ENCODE assay signal across 19 cellular contexts in genomic region chr2:217256261-217256660, GRCh38.
DNase-seq lines count a peak whose midpoint lies in the region; ATAC-seq and TF ChIP-seq lines count a peak whose summit lies in the region.
"Had no signal": no experiment of that assay in that cellular context is flagged by ENCODE, and none has a peak within 500 bp of the region (broad histone marks: within the 10 kb centered on the region; RNA-seq: fewer than 3 reads in every experiment).

No MANE protein-coding gene starts in this region.

- H3K27me3 Mint-ChIP-seq in naive thymus-derived CD4-positive, alpha-beta T cell: peaks cover 11 to 31% (median 15%) of the 10 kb centered on the region in 5 donors
- no peaks in the 10 kb centered on the region for H3K27me3 Mint-ChIP-seq in osteocyte (ENCODE audit: unreplicated experiment)

- H3K4me3 ChIP-seq in SJSA1: no peak overlapping the region
- H3K4me3 ChIP-seq in kidney epithelial cell (ENCODE audit: low read depth, low read length): no peak overlapping the region
- no peak overlapping the region for H3K4me3 ChIP-seq in naive thymus-derived CD4-positive, alpha-beta T cell (ENCODE audit: low read length)
- no peak overlapping the region for H3K4me3 ChIP-seq in Karpas-422 (ENCODE audit: low read length)
- H3K4me3 ChIP-seq: psoas muscle had no signal

- H3K4me2 ChIP-seq in Karpas-422 (ENCODE audit: low read depth, low read length, poor library complexity, severe bottlenecking): no peak overlapping the region

- no peak overlapping the region for H2AFZ ChIP-seq in Karpas-422 (ENCODE audit: low read length)

- no peaks in the 10 kb centered on the region for H3K36me3 ChIP-seq in SJSA1
- no peaks in the 10 kb centered on the region for H3K36me3 ChIP-seq in kidney epithelial cell (ENCODE audit: control insufficient read depth, insufficient read depth, low read length)
- no peaks in the 10 kb centered on the region for H3K36me3 ChIP-seq in naive thymus-derived CD4-positive, alpha-beta T cell (ENCODE audit: control insufficient read depth in 2 of 3, insufficient read depth in 3 of 3, low read length in 3 of 3)
- no peaks in the 10 kb centered on the region for H3K36me3 ChIP-seq in Karpas-422 (ENCODE audit: insufficient read depth, low read length)

- no peak overlapping the region for H3K9ac ChIP-seq in Karpas-422 (ENCODE audit: low read length)

- H3K27ac Mint-ChIP-seq in naive thymus-derived CD4-positive, alpha-beta T cell: no peak overlapping the region
- H3K27ac Mint-ChIP-seq in osteocyte (ENCODE audit: unreplicated experiment): no peak overlapping the region
- H3K27ac Mint-ChIP-seq: T-cell had no signal

- no peak for ATAC-seq in naive thymus-derived CD4-positive, alpha-beta T cell
- ATAC-seq: activated CD4-positive, CD25-positive, alpha-beta regulatory T cell treated with anti-CD3 and anti-CD28 coated beads, Interleukin-2, amount 50 U/mL, for 24 hours; esophagus mucosa; left cardiac atrium; psoas muscle; T-cell had no signal

- intact Hi-C loops in naive thymus-derived CD4-positive, alpha-beta T cell (cut with micrococcal nuclease): no loop called here

- H3K4me1 Mint-ChIP-seq in naive thymus-derived CD4-positive, alpha-beta T cell: no peaks in the 10 kb centered on the region
- no peaks in the 10 kb centered on the region for H3K4me1 Mint-ChIP-seq in osteocyte (ENCODE audit: unreplicated experiment)
- H3K4me1 Mint-ChIP-seq: T-cell had no signal

- POLR2A ChIA-PET in naive thymus-derived CD4-positive, alpha-beta T cell (lab: Charles Lee): no interaction called here

- H3K27ac ChIP-seq in SJSA1 (peak overlapping the region; percentile 51), Karpas-422 (ENCODE audit: low read length) (no peak overlapping the region)
- H3K27ac ChIP-seq in naive thymus-derived CD4-positive, alpha-beta T cell (ENCODE audit: low read depth, low read length): no peak overlapping the region
- H3K27ac ChIP-seq: C4-2B, psoas muscle had no signal

- no peak overlapping the region for H3K4me3 Mint-ChIP-seq in naive thymus-derived CD4-positive, alpha-beta T cell
- no peak overlapping the region for H3K4me3 Mint-ChIP-seq in osteocyte (ENCODE audit: unreplicated experiment)
- H3K4me3 Mint-ChIP-seq: T-cell had no signal

- H3K9me3 ChIP-seq in SJSA1 (replicated peaks) (no peaks in the 10 kb centered on the region), Karpas-422 (ENCODE audit: low read length) (no peaks in the 10 kb centered on the region)
- no peaks in the 10 kb centered on the region for H3K9me3 ChIP-seq in naive thymus-derived CD4-positive, alpha-beta T cell (ENCODE audit: control insufficient read depth in 2 of 3, low read length in 3 of 3)
- H3K9me3 ChIP-seq: psoas muscle had no signal

- H3K27me3 ChIP-seq in SJSA1 (replicated peaks) (no peaks in the 10 kb centered on the region), kidney epithelial cell (ENCODE audit: control insufficient read depth, insufficient read depth, low read length) (no peaks in the 10 kb centered on the region), Karpas-422 (ENCODE audit: low read length) (no peaks in the 10 kb centered on the region)
- H3K27me3 ChIP-seq in naive thymus-derived CD4-positive, alpha-beta T cell (ENCODE audit: control insufficient read depth in 2 of 2, insufficient read depth in 2 of 2, low read length in 2 of 2): peaks cover 0 to under 1% of the 10 kb centered on the region in 2 donors

- no peaks in the 10 kb centered on the region for H3K9me2 ChIP-seq in Karpas-422 (replicated peaks; ENCODE audit: insufficient read depth, low read length)

- H3K4me1 ChIP-seq in SJSA1 (replicated peaks) (peaks cover 46% of the 10 kb centered on the region), Karpas-422 (ENCODE audit: low read length) (no peaks in the 10 kb centered on the region)
- H3K4me1 ChIP-seq in naive thymus-derived CD4-positive, alpha-beta T cell (ENCODE audit: control insufficient read depth in 2 of 2, insufficient read depth in 2 of 2, low read length in 2 of 2): no peaks in the 10 kb centered on the region

- H4K20me1 ChIP-seq in Karpas-422 (ENCODE audit: insufficient read depth, low read depth, low read length): no peaks in the 10 kb centered on the region

- H3K9me3 Mint-ChIP-seq in naive thymus-derived CD4-positive, alpha-beta T cell: peaks cover 0 to 3% (median 0%) of the 10 kb centered on the region in 11 donors
- H3K9me3 Mint-ChIP-seq in osteocyte (ENCODE audit: unreplicated experiment): no peaks in the 10 kb centered on the region
- H3K9me3 Mint-ChIP-seq: T-cell had no signal

- CTCF ChIA-PET in naive thymus-derived CD4-positive, alpha-beta T cell (lab: Charles Lee): no interaction called here

- TF ChIP-seq CTCF in kidney epithelial cell (IDR thresholded peaks at IDR 0.05; ENCODE audit: insufficient read depth, low read length, poor library complexity, severe bottlenecking) (no peak), osteocyte (IDR thresholded peaks at IDR 0.05) (no peak)

- no peaks in the 10 kb centered on the region for H3K36me3 Mint-ChIP-seq in naive thymus-derived CD4-positive, alpha-beta T cell
- no peaks in the 10 kb centered on the region for H3K36me3 Mint-ChIP-seq in osteocyte (ENCODE audit: unreplicated experiment)
- H3K36me3 Mint-ChIP-seq: T-cell had no signal

- no peaks in the 10 kb centered on the region for H3K79me2 ChIP-seq in Karpas-422 (ENCODE audit: low read length)

- DNase-seq in EH (ENCODE audit: low read depth) (peak; percentile 63), SJSA1 (ENCODE audit: low read depth in 1 of 2, low spot score in 2 of 2) (peak; percentile 53 to 77), kidney epithelial cell (ENCODE audit: low read depth) (peak; percentile 47), retina (peak; percentile 45), NCI-H1092 (lab: John Stamatoyannopoulos, UW) (no peak), Karpas-422 (no peak), osteocyte (ENCODE audit: extremely low spot score, unreplicated experiment) (no peak)
- DNase-seq in naive thymus-derived CD4-positive, alpha-beta T cell: no peak
- DNase-seq: activated gamma-delta T cell, aorta, DMS153, left cardiac atrium, MM.1S, NCI-H2081, psoas muscle, T-cell had no signal

Comparison
In these comparisons a context has a peak if more than half of its experiments do, and no peak if none do; other contexts are left out.
1. DNase-seq: peak in EH (single experiment), SJSA1 (2 of 2), kidney epithelial cell (single experiment) and retina (single experiment); none in NCI-H1092 (single experiment), naive thymus-derived CD4-positive, alpha-beta T cell (0 of 9), Karpas-422 (single experiment) and osteocyte (single experiment).